Comparison of ENCODE assay signal across 8 cellular contexts in genomic region chr16:53054670-53055485, GRCh38. TPM values are rescaled to one million over a fixed set of nuclear protein-coding genes. Genes with fewer than 3 reads are reported as not detected.
DNase-seq lines count a peak whose midpoint lies in the region; ATAC-seq and TF ChIP-seq lines count a peak whose summit lies in the region.

TSS of gene CHD9 (plus strand) at chr16:53054991. CDS start at chr16:53156090, 101,099 bp downstream.

- no peak for TF ChIP-seq POLR2A in vagina (IDR thresholded peaks at IDR 0.05)

- peaks cover 4% of the 10 kb centered on the region for H3K4me1 ChIP-seq in right cardiac atrium (ENCODE audit: control insufficient read depth, insufficient read depth, low read length)
- H3K4me1 ChIP-seq in rectal smooth muscle tissue (ENCODE audit: control insufficient read depth, insufficient read depth, low read length) = peaks cover 11% of the 10 kb centered on the region
- peaks cover 50% of the 10 kb centered on the region for H3K4me1 ChIP-seq in vagina

- H3K27me3 ChIP-seq in right cardiac atrium (ENCODE audit: control insufficient read depth, insufficient read depth) (no peaks in the 10 kb centered on the region), rectal smooth muscle tissue (ENCODE audit: control insufficient read depth, insufficient read depth, low read length) (no peaks in the 10 kb centered on the region), vagina (no peaks in the 10 kb centered on the region)

- DNase-seq in NCI-H187 (lab: John Stamatoyannopoulos, UW) (peak; percentile 49 to 72), anterior cingulate cortex (lab: John Stamatoyannopoulos, UW) (peak; percentile 8 to 95 (median 80)), right cardiac atrium (peak; percentile 86 to 96 (median 94)), vagina (ENCODE audit: extremely low spot score in 2 of 2) (peak in 1 of 2 donors; percentile 91)

- H3K4me3 ChIP-seq in right cardiac atrium (ENCODE audit: low read length) = peak within 1 kb of the TSS; percentile 75
- peak within 1 kb of the TSS; percentile 82 for H3K4me3 ChIP-seq in rectal smooth muscle tissue (ENCODE audit: low read length)
- peak within 1 kb of the TSS; percentile 53 to 62 for H3K4me3 ChIP-seq in vagina

- peak within 1 kb of the TSS; percentile 47 for H3K9ac ChIP-seq in rectal smooth muscle tissue (ENCODE audit: low read length)

- TF ChIP-seq CTCF in vagina (IDR thresholded peaks at IDR 0.05) = peak; percentile 85 to 100 (median 99)

- no peaks in the 10 kb centered on the region for H3K36me3 ChIP-seq in rectal smooth muscle tissue (ENCODE audit: control insufficient read depth, insufficient read depth, low read length)
- H3K36me3 ChIP-seq in vagina = no peaks in the 10 kb centered on the region

- intact Hi-C loops in T-helper 2 cell treated with Interferon-gamma antibody and Interleukin-4, amounts not matched to agents 100 ng/mL and 5 ng/mL, for 36 hours (cut with micrococcal nuclease) = loop anchor here (1.0 to 10.0 kb wide), 10 partner anchors 44 to 1872 kb away; partner anchors contain the start of gene AKTIP
- intact Hi-C loops in right cardiac atrium (cut with DNase I) (loop anchor here (1.0 to 10.0 kb wide), 9 partner anchors 37 to 230 kb away; no protein-coding TSS in a partner anchor), vagina (cut with DNase I) (loop anchor here (5.0 to 10.0 kb wide), 4 partner anchors 80 to 227 kb away; no protein-coding TSS in a partner anchor)

- H3K27ac ChIP-seq in right cardiac atrium (ENCODE audit: low read length) (peak within 1 kb of the TSS; percentile 94), rectal smooth muscle tissue (ENCODE audit: low read depth, low read length) (peak within 1 kb of the TSS; percentile 83), vagina (peak within 1 kb of the TSS; percentile 78)

- ATAC-seq in GM18499 (IDR thresholded peaks at IDR 0.05; ENCODE audit: insufficient read depth, unreplicated experiment) (peak; percentile 44), HG02938 (IDR thresholded peaks at IDR 0.05; ENCODE audit: unreplicated experiment) (peak; percentile 74), right cardiac atrium (peak; percentile 89 to 91)

- under 1% methylated on average over 62 of the region's 62 CpGs for WGBS in right cardiac atrium

- no peaks in the 10 kb centered on the region for H3K9me3 ChIP-seq in right cardiac atrium (ENCODE audit: control insufficient read depth, low read length)
- H3K9me3 ChIP-seq in vagina = no peaks in the 10 kb centered on the region

RNA-seq across cellular contexts. Expression of gene CHD9, which starts in this region (rescaled TPM):
- total RNA-seq in T-helper 2 cell treated with Interferon-gamma antibody and Interleukin-4, amounts not matched to agents 100 ng/mL and 5 ng/mL, for 36 hours = 25.6 and 27.4 TPM in 2 replicates
- 10 to 100 TPM; 49.4 to 73.5 (median 57.4) TPM for total RNA-seq in right cardiac atrium
- 7.3 TPM for polyA plus RNA-seq in right cardiac atrium
- 77.6 TPM for total RNA-seq in vagina
